20 cellular contexts compared by ENCODE assay signal in genomic region chr14:45400509-45400908, GRCh38.
A peak's percentile ranks its signal among the peaks of the same experiment; 100 is the strongest.
DNase-seq lines count a peak whose midpoint lies in the region; ATAC-seq and TF ChIP-seq lines count a peak whose summit lies in the region.
"Had no signal": no experiment of that assay in that cellular context is flagged by ENCODE, and none has a peak within 500 bp of the region (broad histone marks: within the 10 kb centered on the region; RNA-seq: fewer than 3 reads in every experiment).

No MANE protein-coding gene starts in this region.

- POLR2A ChIA-PET in WTC11 (lab: Charles Lee) = no interaction called here

- H4K20me1 ChIP-seq in H9 (ENCODE audit: control insufficient read depth, insufficient read depth, insufficient read length) (no peaks in the 10 kb centered on the region), neural progenitor cell (ENCODE audit: low read depth) (no peaks in the 10 kb centered on the region)
- H4K20me1 ChIP-seq: BLaER1 had no signal

- H3K9me3 Mint-ChIP-seq in H9 (peaks cover 0 to 2% of the 10 kb centered on the region in 2 experiments; a peak in 3 of 5 replicates), WTC11 (peaks cover 9% of the 10 kb centered on the region; the same call in 1 of the 2 replicates), neural progenitor cell (no peaks in the 10 kb centered on the region)

- no peak overlapping the region for H2BK15ac ChIP-seq in H9 (ENCODE audit: low read depth, low read length)

- H3K23ac ChIP-seq in H9 (ENCODE audit: insufficient read length, low read depth, low read length) = no peak overlapping the region

- H3K4me1 Mint-ChIP-seq in H9 (peaks cover 40 to 50% of the 10 kb centered on the region in 2 experiments), WTC11 (peaks cover 26% of the 10 kb centered on the region), neural progenitor cell (peaks cover 11% of the 10 kb centered on the region)
- H3K4me1 Mint-ChIP-seq: CD14-positive monocyte; CD4-positive, alpha-beta memory T cell; CD4-positive, CD25-positive, alpha-beta regulatory T cell; CD8-positive, alpha-beta memory T cell had no signal

- H3F3A ChIP-seq in neural progenitor cell (ENCODE audit: low read depth) = no peaks in the 10 kb centered on the region

- no peak overlapping the region for H2AK5ac ChIP-seq in H9 (ENCODE audit: insufficient read length, low read length)

- H3K79me1 ChIP-seq in H9 (ENCODE audit: insufficient read depth, low read depth, low read length, poor library complexity, severe bottlenecking) = no peaks in the 10 kb centered on the region

- H3T11ph ChIP-seq in H9 (ENCODE audit: low read length) = no peak overlapping the region

- H3K27ac Mint-ChIP-seq in H9 (peak overlapping the region; percentile 27 to 73 (median 50); a peak in 3 of 7 replicates), WTC11 (no peak overlapping the region), neural progenitor cell (no peak overlapping the region)
- H3K27ac Mint-ChIP-seq: CD14-positive monocyte; CD4-positive, alpha-beta memory T cell; CD4-positive, CD25-positive, alpha-beta regulatory T cell; CD8-positive, alpha-beta memory T cell had no signal

- no peak overlapping the region for H4K91ac ChIP-seq in H9 (ENCODE audit: insufficient read length, low read depth, low read length)

- H3K9me3 ChIP-seq in H9 (ENCODE audit: control insufficient read depth, low read depth, low read length) = no peaks in the 10 kb centered on the region
- H3K9me3 ChIP-seq in HUES64 (ENCODE audit: insufficient read depth, low read depth, low read length) = no peaks in the 10 kb centered on the region
- no peaks in the 10 kb centered on the region for H3K9me3 ChIP-seq in neural progenitor cell (ENCODE audit: low read depth)
- H3K9me3 ChIP-seq: BE2C, BLaER1 had no signal

- H3K36me3 Mint-ChIP-seq in H9 (ENCODE audit: insufficient read depth in 1 of 3, low read depth in 3 of 3) = peaks cover 0 to 6% (median 0%) of the 10 kb centered on the region in 3 experiments; a peak in 3 of 7 replicates
- H3K36me3 Mint-ChIP-seq in WTC11 = no peaks in the 10 kb centered on the region
- H3K36me3 Mint-ChIP-seq in neural progenitor cell = no peaks in the 10 kb centered on the region
- H3K36me3 Mint-ChIP-seq: CD14-positive monocyte; CD4-positive, alpha-beta memory T cell; CD4-positive, CD25-positive, alpha-beta regulatory T cell; CD8-positive, alpha-beta memory T cell had no signal

- H3K27me3 ChIP-seq in H9 (ENCODE audit: insufficient read depth, low read length) = no peaks in the 10 kb centered on the region
- H3K27me3 ChIP-seq in HUES64 (ENCODE audit: insufficient read depth, low read length) = no peaks in the 10 kb centered on the region
- no peaks in the 10 kb centered on the region for H3K27me3 ChIP-seq in neural progenitor cell
- H3K27me3 ChIP-seq: BE2C, BLaER1 had no signal

- no peak overlapping the region for H3K56ac ChIP-seq in H9 (ENCODE audit: insufficient read length, low read depth, low read length)

- H3K18ac ChIP-seq in H9 (ENCODE audit: insufficient read length, low read depth, low read length) = no peak overlapping the region

- H2BK20ac ChIP-seq in H9 (ENCODE audit: low read depth, low read length, poor library complexity, severe bottlenecking) = no peak overlapping the region

- peaks cover 4% of the 10 kb centered on the region for H3K4me1 ChIP-seq in H9 (ENCODE audit: insufficient read depth, low read length)
- H3K4me1 ChIP-seq in HUES64 (ENCODE audit: insufficient read depth, low read length) = peaks cover 22% of the 10 kb centered on the region
- H3K4me1 ChIP-seq in neural progenitor cell = no peaks in the 10 kb centered on the region
- H3K4me1 ChIP-seq: BE2C had no signal

- H3K4me3 Mint-ChIP-seq in H9 (peak overlapping the region in 1 of 2 experiments; percentile 43; a peak in 1 of 5 replicates), WTC11 (no peak overlapping the region), neural progenitor cell (no peak overlapping the region)
- H3K4me3 Mint-ChIP-seq: CD14-positive monocyte; CD4-positive, alpha-beta memory T cell; CD4-positive, CD25-positive, alpha-beta regulatory T cell; CD8-positive, alpha-beta memory T cell had no signal

- no peak for DNase-seq in H9
- no peak for DNase-seq in WTC11 (ENCODE audit: low spot score)
- no peak for DNase-seq in neural progenitor cell (ENCODE audit: low spot score)
- DNase-seq in amygdala (lab: John Stamatoyannopoulos, UW) = no peak
- DNase-seq in NCI-H2196 (lab: John Stamatoyannopoulos, UW; ENCODE audit: unreplicated experiment) = no peak
- no peak for DNase-seq in activated CD4-positive, alpha-beta T cell treated with anti-CD3 and anti-CD28 coated beads, Interleukin-2, amount 50 U/mL, for 1 hour
- DNase-seq: 8988T; ACHN; BE2C; C1 segment of cervical spinal cord; CD4-positive, alpha-beta memory T cell; CD4-positive, CD25-positive, alpha-beta regulatory T cell; CD8-positive, alpha-beta memory T cell; COR-L47; DMS79 treated with DMSO at 0.1 percent for 48 hours; GF-D8 had no signal

- ATAC-seq in WTC11 (peak; percentile 53), HG02840 (IDR thresholded peaks at IDR 0.05; ENCODE audit: low FRiP score, unreplicated experiment) (no peak)

- CTCF ChIA-PET in WTC11 (lab: Charles Lee) = interaction anchor here (1.0 kb wide), 1 partner anchor 116 kb away, joined by 3 read pairs; no protein-coding TSS in a partner anchor

- H2BK120ac ChIP-seq in H9 (ENCODE audit: low read depth, low read length, poor library complexity, severe bottlenecking) = no peak overlapping the region

- TF ChIP-seq CTCF in H9 (conservative IDR thresholded peaks at IDR 0.05) (no peak), WTC11 (IDR thresholded peaks at IDR 0.05) (no peak), neural progenitor cell (IDR thresholded peaks at IDR 0.05) (no peak)

- no peak overlapping the region for H3K9ac ChIP-seq in H9 (ENCODE audit: extremely low read depth, insufficient read length, low read length)
- H3K9ac ChIP-seq in HUES64 (ENCODE audit: low read depth, low read length) = no peak overlapping the region
- H3K9ac ChIP-seq in neural progenitor cell = no peak overlapping the region
- H3K9ac ChIP-seq: BLaER1 had no signal

- no peak overlapping the region for H2BK12ac ChIP-seq in H9 (ENCODE audit: insufficient read length, low read depth, low read length)

- H4K8ac ChIP-seq in H9 (replicated peaks; ENCODE audit: insufficient read length, low read depth, low read length) = no peak overlapping the region

- H3K36me3 ChIP-seq in HUES64 (ENCODE audit: insufficient read depth, low read length) = no peaks in the 10 kb centered on the region
- H3K36me3 ChIP-seq in neural progenitor cell = no peaks in the 10 kb centered on the region
- H3K36me3 ChIP-seq: BE2C, BLaER1 had no signal

- no peak overlapping the region for H3K14ac ChIP-seq in H9 (ENCODE audit: insufficient read depth, low read length)

- no peaks in the 10 kb centered on the region for H3K79me2 ChIP-seq in H9 (ENCODE audit: insufficient read depth, low read length)
- H3K79me2 ChIP-seq in neural progenitor cell (ENCODE audit: low read depth) = no peaks in the 10 kb centered on the region

- H3K4me3 ChIP-seq in HUES64 (ENCODE audit: low read length) (no peak overlapping the region), neural progenitor cell (no peak overlapping the region)
- H3K4me3 ChIP-seq: BLaER1 had no signal

- H4K5ac ChIP-seq in H9 (ENCODE audit: insufficient read length, low read depth, low read length) = no peak overlapping the region

- H2AFZ ChIP-seq in H9 (ENCODE audit: low read length) (no peak overlapping the region), neural progenitor cell (replicated peaks) (peak overlapping the region; percentile 68)

- H3K27me3 Mint-ChIP-seq in H9 (ENCODE audit: low read depth) = peaks cover 6% of the 10 kb centered on the region; the same call in 1 of the 2 replicates
- H3K27me3 Mint-ChIP-seq in WTC11 (ENCODE audit: low read depth) = peaks cover 22% of the 10 kb centered on the region
- H3K27me3 Mint-ChIP-seq in neural progenitor cell (ENCODE audit: insufficient read depth, low read depth) = peaks cover 2% of the 10 kb centered on the region
- H3K27me3 Mint-ChIP-seq: CD4-positive, CD25-positive, alpha-beta regulatory T cell; CD8-positive, alpha-beta memory T cell had no signal

- H3K27ac ChIP-seq in H9 (ENCODE audit: insufficient read length, low read depth, low read length) (no peak overlapping the region), HUES64 (ENCODE audit: low read depth, low read length) (peak overlapping the region; percentile 10; the same call in 1 of the 2 replicates), neural progenitor cell (no peak overlapping the region)
- H3K27ac ChIP-seq: BLaER1 had no signal

- H2BK5ac ChIP-seq in H9 (ENCODE audit: insufficient read length, low read length) = no peak overlapping the region

- WGBS in H9 (ENCODE audit: extremely low coverage, insufficient read length, low lambda C conversion rate) = no CpG with 5 or more reads among the region's 1 CpG
- no CpG with 5 or more reads among the region's 1 CpG for WGBS in HUES64

- H3K23me2 ChIP-seq in H9 (ENCODE audit: insufficient read length, low read depth, low read length, poor library complexity, severe bottlenecking) = no peaks in the 10 kb centered on the region

- no peak overlapping the region for H3K4ac ChIP-seq in H9 (ENCODE audit: low read depth, low read length)

- H3K4me2 ChIP-seq in H9 (ENCODE audit: insufficient read depth, insufficient read length, low read length) (no peak overlapping the region), neural progenitor cell (no peak overlapping the region)
- H3K4me2 ChIP-seq: BLaER1 had no signal

TF ChIP-seq in WTC11, 78 proteins besides CTCF, POLR2A, EP300 and RAD21 (continues in another document):
- TF ChIP-seq, protein P1, sequence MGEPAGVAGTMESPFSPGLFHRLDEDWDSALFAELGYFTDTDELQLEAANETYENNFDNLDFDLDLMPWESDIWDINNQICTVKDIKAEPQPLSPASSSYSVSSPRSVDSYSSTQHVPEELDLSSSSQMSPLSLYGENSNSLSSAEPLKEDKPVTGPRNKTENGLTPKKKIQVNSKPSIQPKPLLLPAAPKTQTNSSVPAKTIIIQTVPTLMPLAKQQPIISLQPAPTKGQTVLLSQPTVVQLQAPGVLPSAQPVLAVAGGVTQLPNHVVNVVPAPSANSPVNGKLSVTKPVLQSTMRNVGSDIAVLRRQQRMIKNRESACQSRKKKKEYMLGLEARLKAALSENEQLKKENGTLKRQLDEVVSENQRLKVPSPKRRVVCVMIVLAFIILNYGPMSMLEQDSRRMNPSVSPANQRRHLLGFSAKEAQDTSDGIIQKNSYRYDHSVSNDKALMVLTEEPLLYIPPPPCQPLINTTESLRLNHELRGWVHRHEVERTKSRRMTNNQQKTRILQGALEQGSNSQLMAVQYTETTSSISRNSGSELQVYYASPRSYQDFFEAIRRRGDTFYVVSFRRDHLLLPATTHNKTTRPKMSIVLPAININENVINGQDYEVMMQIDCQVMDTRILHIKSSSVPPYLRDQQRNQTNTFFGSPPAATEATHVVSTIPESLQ (CRISPR knock-in tag; IDR thresholded peaks at IDR 0.05) = no peak

Comparison
In these comparisons a context has a peak if more than half of its experiments do, and no peak if none do; other contexts are left out.
1. H3K27ac Mint-ChIP-seq: peak in H9 (3 of 3); none in WTC11 (single experiment) and neural progenitor cell (single experiment).